Comparison of ENCODE assay signal across 14 cellular contexts in the genomic region with DNA sequence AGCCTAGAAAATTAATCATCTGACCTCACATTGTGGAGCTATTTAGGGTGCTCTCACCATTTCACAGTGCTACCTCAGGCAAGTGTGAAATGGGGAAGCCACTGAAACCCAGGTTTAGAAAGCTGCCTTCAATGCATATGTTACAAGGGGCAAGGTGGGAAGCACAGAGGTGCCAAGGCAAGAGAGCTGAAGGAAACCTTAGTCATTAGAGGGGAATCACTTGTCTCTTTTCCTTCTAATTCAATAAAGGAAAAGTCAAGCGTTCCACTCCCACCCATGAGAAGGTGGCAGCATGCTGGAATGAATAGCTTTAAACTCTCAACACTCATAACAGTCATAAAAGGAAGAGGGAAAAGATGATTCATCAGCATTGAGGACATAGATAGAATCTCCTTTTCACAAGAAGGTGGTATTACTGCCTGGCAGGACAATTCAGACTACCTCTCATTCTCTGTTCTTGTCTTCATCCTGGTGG.
DNase-seq lines count a peak whose midpoint lies in the region; ATAC-seq and TF ChIP-seq lines count a peak whose summit lies in the region.
"Had no signal": no experiment of that assay in that cellular context is flagged by ENCODE, and none has a peak within 500 bp of the region (broad histone marks: within the 10 kb centered on the region; RNA-seq: fewer than 3 reads in every experiment).

No MANE protein-coding gene starts in this region.

- peak; percentile 63 for DNase-seq in epithelial cell of esophagus (ENCODE audit: low read depth)
- DNase-seq in activated T-cell treated with anti-CD3 and anti-CD28 coated beads, Interleukin-2, amount 50 U/mL, for 24 hours = no peak
- DNase-seq in activated naive CD4-positive, alpha-beta T cell treated with anti-CD3 and anti-CD28 coated beads, Interleukin-2, amount 10 ng/mL, durations not matched to agents 7 days and 5 days = no peak
- no peak for DNase-seq in HK-2 (ENCODE audit: unreplicated experiment)
- no peak for DNase-seq in NCI-H1436 treated with DMSO at 0.1 percent for 48 hours (lab: John Stamatoyannopoulos, UW)
- DNase-seq: activated CD8-positive, alpha-beta memory T cell treated with anti-CD3 and anti-CD28 coated beads, Interleukin-2, amount 50 U/mL, for 48 hours; CD4-positive, CD25-positive, alpha-beta regulatory T cell; foreskin melanocyte; left ventricle myocardium superior; SW 1271 had no signal

- H3K4me3 ChIP-seq in epithelial cell of esophagus (ENCODE audit: low read length) = no peak overlapping the region
- H3K4me3 ChIP-seq: cardiac muscle cell had no signal

- H3K9me3 Mint-ChIP-seq in activated T-cell treated with anti-CD3 and anti-CD28 coated beads, Interleukin-2, amount 50 U/mL, for 24 hours = no peaks in the 10 kb centered on the region
- H3K9me3 Mint-ChIP-seq in activated naive CD4-positive, alpha-beta T cell treated with anti-CD3 and anti-CD28 coated beads, Interleukin-2, amount 10 ng/mL, durations not matched to agents 7 days and 5 days = no peaks in the 10 kb centered on the region

- ATAC-seq in GM18861 (IDR thresholded peaks at IDR 0.05; ENCODE audit: unreplicated experiment) (peak; percentile 50), GM21825 (IDR thresholded peaks at IDR 0.05; ENCODE audit: unreplicated experiment) (peak; percentile 61), HG03442 (IDR thresholded peaks at IDR 0.05; ENCODE audit: unreplicated experiment) (peak; percentile 82)
- ATAC-seq: left ventricle myocardium superior had no signal

- H3K36me3 Mint-ChIP-seq in activated T-cell treated with anti-CD3 and anti-CD28 coated beads, Interleukin-2, amount 50 U/mL, for 24 hours (ENCODE audit: low read depth) = no peaks in the 10 kb centered on the region
- no peaks in the 10 kb centered on the region for H3K36me3 Mint-ChIP-seq in activated naive CD4-positive, alpha-beta T cell treated with anti-CD3 and anti-CD28 coated beads, Interleukin-2, amount 10 ng/mL, durations not matched to agents 7 days and 5 days
- H3K36me3 Mint-ChIP-seq: CD4-positive, CD25-positive, alpha-beta regulatory T cell had no signal

- CTCF ChIA-PET in activated naive CD4-positive, alpha-beta T cell treated with anti-CD3 and anti-CD28 coated beads, Interleukin-2, amount 10 ng/mL, durations not matched to agents 7 days and 5 days (lab: Charles Lee) = no interaction called here

- H3K27ac Mint-ChIP-seq in activated T-cell treated with anti-CD3 and anti-CD28 coated beads, Interleukin-2, amount 50 U/mL, for 24 hours = no peak overlapping the region
- no peak overlapping the region for H3K27ac Mint-ChIP-seq in activated naive CD4-positive, alpha-beta T cell treated with anti-CD3 and anti-CD28 coated beads, Interleukin-2, amount 10 ng/mL, durations not matched to agents 7 days and 5 days
- H3K27ac Mint-ChIP-seq: CD4-positive, CD25-positive, alpha-beta regulatory T cell had no signal

- H3K4me1 Mint-ChIP-seq in activated T-cell treated with anti-CD3 and anti-CD28 coated beads, Interleukin-2, amount 50 U/mL, for 24 hours (ENCODE audit: low read depth) = no peaks in the 10 kb centered on the region
- H3K4me1 Mint-ChIP-seq in activated naive CD4-positive, alpha-beta T cell treated with anti-CD3 and anti-CD28 coated beads, Interleukin-2, amount 10 ng/mL, durations not matched to agents 7 days and 5 days = no peaks in the 10 kb centered on the region
- H3K4me1 Mint-ChIP-seq: CD4-positive, CD25-positive, alpha-beta regulatory T cell had no signal

- H3K27me3 Mint-ChIP-seq in activated T-cell treated with anti-CD3 and anti-CD28 coated beads, Interleukin-2, amount 50 U/mL, for 24 hours = no peaks in the 10 kb centered on the region
- H3K27me3 Mint-ChIP-seq in activated naive CD4-positive, alpha-beta T cell treated with anti-CD3 and anti-CD28 coated beads, Interleukin-2, amount 10 ng/mL, durations not matched to agents 7 days and 5 days = no peaks in the 10 kb centered on the region
- H3K27me3 Mint-ChIP-seq: CD4-positive, CD25-positive, alpha-beta regulatory T cell had no signal

- H3K4me3 Mint-ChIP-seq in activated T-cell treated with anti-CD3 and anti-CD28 coated beads, Interleukin-2, amount 50 U/mL, for 24 hours = no peak overlapping the region
- H3K4me3 Mint-ChIP-seq in activated naive CD4-positive, alpha-beta T cell treated with anti-CD3 and anti-CD28 coated beads, Interleukin-2, amount 10 ng/mL, durations not matched to agents 7 days and 5 days = no peak overlapping the region
- H3K4me3 Mint-ChIP-seq: CD4-positive, CD25-positive, alpha-beta regulatory T cell had no signal

- no peak for TF ChIP-seq CTCF in epithelial cell of esophagus (IDR thresholded peaks at IDR 0.05; ENCODE audit: insufficient read depth, low read depth, low read length, missing control alignments)
